17 cellular contexts compared by ENCODE assay signal in the genomic region with DNA sequence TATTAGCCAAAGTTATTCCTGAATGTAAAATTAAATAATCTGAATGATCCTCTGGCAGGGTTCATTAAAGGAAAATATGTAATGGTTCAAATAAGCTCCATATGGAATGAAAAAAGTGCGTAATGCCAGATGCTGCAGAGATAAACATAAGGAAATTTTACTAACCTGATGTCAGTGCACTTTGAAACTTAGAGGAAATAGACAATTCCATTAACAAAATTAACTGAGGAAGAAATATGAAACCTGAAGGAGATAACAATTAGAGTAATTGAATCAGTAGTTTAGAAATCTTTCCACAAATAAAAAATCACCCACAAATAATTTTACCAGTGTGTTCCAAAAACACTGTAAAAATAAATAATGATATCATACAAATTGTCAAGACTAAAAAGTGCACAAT.
DNase-seq lines count a peak whose midpoint lies in the region; ATAC-seq, FAIRE-seq and TF ChIP-seq lines count a peak whose summit lies in the region.
"Had no signal": no experiment of that assay in that cellular context is flagged by ENCODE, and none has a peak within 500 bp of the region (broad histone marks: within the 10 kb centered on the region; RNA-seq: fewer than 3 reads in every experiment).

No MANE protein-coding gene starts in this region.

- POLR2A ChIA-PET in SK-N-SH (lab: Yijun Ruan, JAX) = no interaction called here

- WGBS in SK-N-SH (ENCODE audit: low lambda C conversion rate) = 41% methylated on average over 1 of the region's 1 CpG
- 79 to 87% methylated on average over 1 of the region's 1 CpG for WGBS in testis, 2 donors

- ATAC-seq in SK-N-SH treated with all-trans-retinoic acid at 6 μM for 48 hours (no peak), GM21737 (IDR thresholded peaks at IDR 0.05; ENCODE audit: unreplicated experiment) (no peak)
- ATAC-seq: CD8-positive, alpha-beta T cell had no signal

- no peak overlapping the region for H3K4me2 ChIP-seq in SK-N-SH
- H3K4me2 ChIP-seq: BLaER1 treated with 17β-estradiol and CSF1 and Interleukin-3, amounts not matched to agents 10 nM and 100 nM had no signal

- FAIRE-seq in D721Med (lab: Jason Lieb, UNC) = peak; percentile 66
- FAIRE-seq: GM12891, GM19239 had no signal

- no peaks in the 10 kb centered on the region for H3K27me3 ChIP-seq in SK-N-SH (ENCODE audit: insufficient read depth)
- no peaks in the 10 kb centered on the region for H3K27me3 ChIP-seq in testis
- H3K27me3 ChIP-seq: BLaER1 treated with 17β-estradiol and CSF1 and Interleukin-3, amounts not matched to agents 10 nM and 100 nM had no signal

- TF ChIP-seq RAD21 in SK-N-SH (IDR thresholded peaks at IDR 0.05; ENCODE audit: low read length) = no peak

- no peak overlapping the region for H3K9ac ChIP-seq in SK-N-SH
- H3K9ac ChIP-seq: BLaER1 treated with 17β-estradiol and CSF1 and Interleukin-3, amounts not matched to agents 10 nM and 100 nM had no signal

- CTCF ChIA-PET in SK-N-SH (lab: Yijun Ruan, JAX) = no interaction called here

- intact Hi-C loops in testis (cut with DNase I; ENCODE audit: low total_unique reads) = no loop called here

- H3K79me2 ChIP-seq in SK-N-SH (ENCODE audit: insufficient read depth) = no peaks in the 10 kb centered on the region

- DNase-seq in SK-N-SH (no peak), D721Med (ENCODE audit: insufficient read length, low spot score) (no peak), testis (no peak)
- DNase-seq: 8988T; AML-193; Caco-2; Calu3; CD4-positive, alpha-beta T cell; CD8-positive, alpha-beta T cell; DMS79 treated with DMSO at 0.1 percent for 48 hours; GF-D8 had no signal

- no peak overlapping the region for H2AFZ ChIP-seq in SK-N-SH (ENCODE audit: low read depth)

- no peaks in the 10 kb centered on the region for H3K9me2 ChIP-seq in SK-N-SH

- no peak overlapping the region for H3K4me3 ChIP-seq in SK-N-SH (ENCODE audit: low read depth in 2 of 2, low read length in 1 of 2)
- no peak overlapping the region for H3K4me3 ChIP-seq in testis
- H3K4me3 ChIP-seq: BLaER1 treated with 17β-estradiol and CSF1 and Interleukin-3, amounts not matched to agents 10 nM and 100 nM had no signal

- H3K36me3 ChIP-seq in SK-N-SH (replicated peaks in 1 of 2; ENCODE audit: control insufficient read depth in 1 of 2, insufficient read depth in 2 of 2, low read length in 1 of 2) = no peaks in the 10 kb centered on the region
- no peaks in the 10 kb centered on the region for H3K36me3 ChIP-seq in testis (ENCODE audit: low read depth, missing control alignments)
- H3K36me3 ChIP-seq: BLaER1 treated with 17β-estradiol and CSF1 and Interleukin-3, amounts not matched to agents 10 nM and 100 nM had no signal

- no peaks in the 10 kb centered on the region; a peak in 1 of 4 replicates for H3K4me1 ChIP-seq in SK-N-SH (ENCODE audit: control insufficient read depth in 1 of 2, insufficient read depth in 2 of 2, low read depth in 1 of 2, low read length in 1 of 2)
- no peaks in the 10 kb centered on the region for H3K4me1 ChIP-seq in testis
- H3K4me1 ChIP-seq: BLaER1 treated with 17β-estradiol and CSF1 and Interleukin-3, amounts not matched to agents 10 nM and 100 nM; Caco-2 had no signal

- H3K27ac ChIP-seq in SK-N-SH (ENCODE audit: low read depth in 2 of 2, low read length in 1 of 2) (no peak overlapping the region), testis (no peak overlapping the region)
- H3K27ac ChIP-seq: BLaER1 treated with 17β-estradiol and CSF1 and Interleukin-3, amounts not matched to agents 10 nM and 100 nM; C4-2B had no signal

- TF ChIP-seq EP300 in SK-N-SH (IDR thresholded peaks at IDR 0.05; ENCODE audit: borderline replicate concordance in 1 of 2, low read depth in 1 of 2, low read length in 1 of 2) = no peak

- H3F3A ChIP-seq in SK-N-SH (replicated peaks; ENCODE audit: insufficient read depth) = no peaks in the 10 kb centered on the region

- H3K9me3 ChIP-seq in SK-N-SH (no peaks in the 10 kb centered on the region), testis (no peaks in the 10 kb centered on the region)
- H3K9me3 ChIP-seq: BLaER1 treated with 17β-estradiol and CSF1 and Interleukin-3, amounts not matched to agents 10 nM and 100 nM; Caco-2 had no signal

- no peaks in the 10 kb centered on the region for H4K20me1 ChIP-seq in SK-N-SH (ENCODE audit: insufficient read depth)
- H4K20me1 ChIP-seq: BLaER1 treated with 17β-estradiol and CSF1 and Interleukin-3, amounts not matched to agents 10 nM and 100 nM had no signal

- TF ChIP-seq CTCF in SK-N-SH (IDR thresholded peaks at IDR 0.05) = no peak
- no peak for TF ChIP-seq CTCF in D721Med (IDR thresholded peaks at IDR 0.05; ENCODE audit: insufficient read depth, missing control alignments)
- no peak for TF ChIP-seq CTCF in testis (IDR thresholded peaks at IDR 0.05)

- TF ChIP-seq POLR2A in testis (IDR thresholded peaks at IDR 0.05) = no peak

TF ChIP-seq in SK-N-SH treated with all-trans-retinoic acid at 6 μM for 48 hours, 23 proteins besides CTCF, POLR2A, EP300 and RAD21 (continues in another document):
- TF ChIP-seq, protein P1, sequence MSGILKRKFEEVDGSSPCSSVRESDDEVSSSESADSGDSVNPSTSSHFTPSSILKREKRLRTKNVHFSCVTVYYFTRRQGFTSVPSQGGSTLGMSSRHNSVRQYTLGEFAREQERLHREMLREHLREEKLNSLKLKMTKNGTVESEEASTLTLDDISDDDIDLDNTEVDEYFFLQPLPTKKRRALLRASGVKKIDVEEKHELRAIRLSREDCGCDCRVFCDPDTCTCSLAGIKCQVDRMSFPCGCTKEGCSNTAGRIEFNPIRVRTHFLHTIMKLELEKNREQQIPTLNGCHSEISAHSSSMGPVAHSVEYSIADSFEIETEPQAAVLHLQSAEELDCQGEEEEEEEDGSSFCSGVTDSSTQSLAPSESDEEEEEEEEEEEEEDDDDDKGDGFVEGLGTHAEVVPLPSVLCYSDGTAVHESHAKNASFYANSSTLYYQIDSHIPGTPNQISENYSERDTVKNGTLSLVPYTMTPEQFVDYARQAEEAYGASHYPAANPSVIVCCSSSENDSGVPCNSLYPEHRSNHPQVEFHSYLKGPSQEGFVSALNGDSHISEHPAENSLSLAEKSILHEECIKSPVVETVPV (CRISPR knock-in tag; IDR thresholded peaks at IDR 0.05) = peak; percentile 72
- no peak for TF ChIP-seq ZNF8 (CRISPR knock-in tag; IDR thresholded peaks at IDR 0.05)
- TF ChIP-seq, protein P2, sequence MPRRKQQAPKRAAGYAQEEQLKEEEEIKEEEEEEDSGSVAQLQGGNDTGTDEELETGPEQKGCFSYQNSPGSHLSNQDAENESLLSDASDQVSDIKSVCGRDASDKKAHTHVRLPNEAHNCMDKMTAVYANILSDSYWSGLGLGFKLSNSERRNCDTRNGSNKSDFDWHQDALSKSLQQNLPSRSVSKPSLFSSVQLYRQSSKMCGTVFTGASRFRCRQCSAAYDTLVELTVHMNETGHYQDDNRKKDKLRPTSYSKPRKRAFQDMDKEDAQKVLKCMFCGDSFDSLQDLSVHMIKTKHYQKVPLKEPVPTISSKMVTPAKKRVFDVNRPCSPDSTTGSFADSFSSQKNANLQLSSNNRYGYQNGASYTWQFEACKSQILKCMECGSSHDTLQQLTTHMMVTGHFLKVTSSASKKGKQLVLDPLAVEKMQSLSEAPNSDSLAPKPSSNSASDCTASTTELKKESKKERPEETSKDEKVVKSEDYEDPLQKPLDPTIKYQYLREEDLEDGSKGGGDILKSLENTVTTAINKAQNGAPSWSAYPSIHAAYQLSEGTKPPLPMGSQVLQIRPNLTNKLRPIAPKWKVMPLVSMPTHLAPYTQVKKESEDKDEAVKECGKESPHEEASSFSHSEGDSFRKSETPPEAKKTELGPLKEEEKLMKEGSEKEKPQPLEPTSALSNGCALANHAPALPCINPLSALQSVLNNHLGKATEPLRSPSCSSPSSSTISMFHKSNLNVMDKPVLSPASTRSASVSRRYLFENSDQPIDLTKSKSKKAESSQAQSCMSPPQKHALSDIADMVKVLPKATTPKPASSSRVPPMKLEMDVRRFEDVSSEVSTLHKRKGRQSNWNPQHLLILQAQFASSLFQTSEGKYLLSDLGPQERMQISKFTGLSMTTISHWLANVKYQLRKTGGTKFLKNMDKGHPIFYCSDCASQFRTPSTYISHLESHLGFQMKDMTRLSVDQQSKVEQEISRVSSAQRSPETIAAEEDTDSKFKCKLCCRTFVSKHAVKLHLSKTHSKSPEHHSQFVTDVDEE (CRISPR knock-in tag; IDR thresholded peaks at IDR 0.05) = no peak

TF ChIP-seq in SK-N-SH, 30 proteins besides CTCF, POLR2A, EP300 and RAD21:
- TF ChIP-seq SMC3 (IDR thresholded peaks at IDR 0.05; ENCODE audit: low read depth, low read length) (no peak), NFIC (IDR thresholded peaks at IDR 0.05; ENCODE audit: borderline replicate concordance) (no peak)
